Comparison of ENCODE assay signal across 9 cellular contexts in genomic region chr2:174035981-174036742, GRCh38.
DNase-seq lines count a peak whose midpoint lies in the region; ATAC-seq, FAIRE-seq and TF ChIP-seq lines count a peak whose summit lies in the region.
"Had no signal": no experiment of that assay in that cellular context is flagged by ENCODE, and none has a peak within 500 bp of the region (broad histone marks: within the 10 kb centered on the region; RNA-seq: fewer than 3 reads in every experiment).

No MANE protein-coding gene starts in this region.

- H3K9ac ChIP-seq in KMS-11 = no peak overlapping the region

- peak overlapping the region; percentile 29 for H3K4me3 ChIP-seq in AG09309 (ENCODE audit: control insufficient read depth, low read depth, low read length)
- no peak overlapping the region for H3K4me3 ChIP-seq in KMS-11 (IDR thresholded peaks at IDR 0.05; ENCODE audit: insufficient read depth, low read depth, low read length)
- no peak overlapping the region for H3K4me3 ChIP-seq in brain microvascular endothelial cell (ENCODE audit: low read depth, low read length)
- H3K4me3 ChIP-seq in lower lobe of right lung = peak overlapping the region; percentile 25

- H2AFZ ChIP-seq in KMS-11 (ENCODE audit: low read depth) = peak overlapping the region; percentile 3; the same call in 1 of the 2 replicates

- H3K9me3 ChIP-seq in lower lobe of right lung = no peaks in the 10 kb centered on the region

- no peak for TF ChIP-seq POLR2A in GM12891 (IDR thresholded peaks at IDR 0.05; ENCODE audit: low read depth, low read length)

- TF ChIP-seq CTCF in AG09309 (IDR thresholded peaks at IDR 0.05; ENCODE audit: control insufficient read depth, insufficient read depth, low read depth, low read length, missing control alignments) = peak; percentile 57
- no peak for TF ChIP-seq CTCF in KMS-11 (conservative IDR thresholded peaks at IDR 0.05; ENCODE audit: low read depth, low read length)
- TF ChIP-seq CTCF in brain microvascular endothelial cell (IDR thresholded peaks at IDR 0.05; ENCODE audit: low read depth, low read length, missing control alignments) = peak; percentile 43
- TF ChIP-seq CTCF in lower lobe of right lung (IDR thresholded peaks at IDR 0.05) = peak; percentile 23

- H3K4me1 ChIP-seq in KMS-11 (ENCODE audit: low read depth, poor library complexity, severe bottlenecking) (peaks cover 44% of the 10 kb centered on the region), lower lobe of right lung (peaks cover 28% of the 10 kb centered on the region)

- H4K20me1 ChIP-seq in KMS-11 (ENCODE audit: insufficient read depth) = no peaks in the 10 kb centered on the region

- H3K27me3 ChIP-seq in KMS-11 (ENCODE audit: insufficient read depth, low read depth) (no peaks in the 10 kb centered on the region), brain microvascular endothelial cell (replicated peaks) (no peaks in the 10 kb centered on the region), lower lobe of right lung (ENCODE audit: low read depth) (no peaks in the 10 kb centered on the region)

- no peaks in the 10 kb centered on the region for H3K36me3 ChIP-seq in KMS-11 (ENCODE audit: insufficient read depth)
- no peaks in the 10 kb centered on the region for H3K36me3 ChIP-seq in brain microvascular endothelial cell (replicated peaks)
- no peaks in the 10 kb centered on the region for H3K36me3 ChIP-seq in lower lobe of right lung

- in situ Hi-C loops in brain microvascular endothelial cell (cut with HindIII; ENCODE audit: low pct_ligation_motif_present, low sequenced_read_pairs) = no loop called here

- no peak for FAIRE-seq in GM12891 (lab: Jason Lieb, UNC)

- no peaks in the 10 kb centered on the region for H3K79me2 ChIP-seq in KMS-11 (ENCODE audit: insufficient read depth, low read depth)

- H3K4me2 ChIP-seq in KMS-11 = peak overlapping the region; percentile 59; the same call in 1 of the 2 replicates

- H3K27ac ChIP-seq in KMS-11 = no peak overlapping the region; the same call in 1 of the 2 replicates
- no peak overlapping the region for H3K27ac ChIP-seq in brain microvascular endothelial cell
- H3K27ac ChIP-seq in lower lobe of right lung = peak overlapping the region; percentile 34

- DNase-seq in AG09309 (ENCODE audit: low read depth) (no peak), brain microvascular endothelial cell (no peak), lower lobe of right lung (no peak), GM19240 (ENCODE audit: insufficient read length, low spot score) (no peak), GM12891 (ENCODE audit: insufficient read length, low spot score) (no peak)
- DNase-seq in activated CD4-positive, alpha-beta T cell treated with anti-CD3 and anti-CD28 coated beads, Interleukin-2, amount 50 U/mL, for 1 hour = no peak
- DNase-seq: NCI-H2029 had no signal

- ATAC-seq in lower lobe of right lung = peak; percentile 38 to 42
- ATAC-seq in GM21390 (IDR thresholded peaks at IDR 0.05; ENCODE audit: unreplicated experiment) = no peak

- intact Hi-C loops in lower lobe of right lung (cut with DNase I) = no loop called here

TF ChIP-seq in GM12891, 5 proteins besides CTCF, POLR2A, EP300 and RAD21:
- TF ChIP-seq POLR2AphosphoS5 (IDR thresholded peaks at IDR 0.05; ENCODE audit: low read depth, low read length) (no peak), PAX5 (IDR thresholded peaks at IDR 0.05; ENCODE audit: insufficient read depth, low read length, severe bottlenecking) (no peak), POU2F2 (IDR thresholded peaks at IDR 0.05; ENCODE audit: low read depth, low read length) (no peak), TAF1 (IDR thresholded peaks at IDR 0.05; ENCODE audit: low read depth, low read length) (no peak), SPI1 (IDR thresholded peaks at IDR 0.05; ENCODE audit: low read depth, low read length) (no peak)

Comparison
In these comparisons a context has a peak if more than half of its experiments do, and no peak if none do; other contexts are left out.
1. H3K4me3 ChIP-seq: peak in AG09309 (single experiment) and lower lobe of right lung (single experiment); none in KMS-11 (single experiment) and brain microvascular endothelial cell (single experiment).